2 cellular contexts compared by ENCODE assay signal in genomic region chr14:74577247-74577947, GRCh38.
TF ChIP-seq lines count a peak whose summit lies in the region.

No MANE protein-coding gene starts in this region.

TF ChIP-seq in SK-N-SH, 30 proteins besides CTCF, POLR2A, EP300 and RAD21 (continued from another document):
- TF ChIP-seq USF1 (IDR thresholded peaks at IDR 0.05; ENCODE audit: borderline replicate concordance, low read depth) (no peak), PBX3 (IDR thresholded peaks at IDR 0.05) (no peak), POLR2AphosphoS5 (IDR thresholded peaks at IDR 0.05; ENCODE audit: low read depth, low read length) (no peak), IRF3 (IDR thresholded peaks at IDR 0.05; ENCODE audit: low read depth, low read length) (no peak), JUND (IDR thresholded peaks at IDR 0.05) (no peak), USF2 (IDR thresholded peaks at IDR 0.05; ENCODE audit: borderline replicate concordance, low read depth, low read length) (no peak), MXI1 (IDR thresholded peaks at IDR 0.05; ENCODE audit: low read depth, low read length) (no peak), FOSL2 (IDR thresholded peaks at IDR 0.05; ENCODE audit: borderline replicate concordance, low read depth) (no peak), TAF1 (IDR thresholded peaks at IDR 0.05; ENCODE audit: borderline replicate concordance, low read depth, low read length) (no peak), YY1 (IDR thresholded peaks at IDR 0.05; ENCODE audit: low read depth) (no peak), ZBTB33 (IDR thresholded peaks at IDR 0.05; ENCODE audit: borderline replicate concordance, low read depth) (no peak)

TF ChIP-seq in SK-N-SH treated with all-trans-retinoic acid at 6 μM for 48 hours, 23 proteins besides CTCF, POLR2A, EP300 and RAD21 (continued from another document):
- TF ChIP-seq ZNF70 (CRISPR knock-in tag; IDR thresholded peaks at IDR 0.05): no peak
- no peak for TF ChIP-seq OSR1 (CRISPR knock-in tag; IDR thresholded peaks at IDR 0.05)
